6 cellular contexts compared by ENCODE assay signal in the genomic region with DNA sequence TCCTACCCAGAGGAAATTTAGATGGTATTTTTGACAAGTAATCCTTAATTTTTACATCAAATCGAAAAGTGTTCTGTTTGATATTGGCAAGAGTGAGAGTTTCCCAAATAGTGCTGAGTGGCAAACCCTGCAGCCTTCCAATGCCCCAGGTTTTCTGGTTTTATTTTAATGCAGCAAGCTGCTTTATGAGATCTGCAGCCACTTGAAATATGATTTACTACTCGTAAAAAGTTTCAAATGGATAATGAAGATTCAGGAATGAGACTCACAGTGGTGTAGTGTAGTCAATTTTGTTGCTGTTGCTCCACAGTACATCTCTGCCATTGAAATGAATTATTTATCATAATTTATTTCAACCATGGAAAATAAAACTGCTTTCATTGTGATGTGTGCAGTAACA.
"Had no signal": no experiment of that assay in that cellular context is flagged by ENCODE, and none has a peak within 500 bp of the region (broad histone marks: within the 10 kb centered on the region; RNA-seq: fewer than 3 reads in every experiment).

No MANE protein-coding gene starts in this region.

- H3K4me3 ChIP-seq: K562 had no signal

- DNase-seq: IMR-90, KBM-7, KG1 had no signal

- H3K27ac ChIP-seq: HL-60, KMS-11 had no signal
